Comparison of ENCODE assay signal across 16 cellular contexts in the genomic region with DNA sequence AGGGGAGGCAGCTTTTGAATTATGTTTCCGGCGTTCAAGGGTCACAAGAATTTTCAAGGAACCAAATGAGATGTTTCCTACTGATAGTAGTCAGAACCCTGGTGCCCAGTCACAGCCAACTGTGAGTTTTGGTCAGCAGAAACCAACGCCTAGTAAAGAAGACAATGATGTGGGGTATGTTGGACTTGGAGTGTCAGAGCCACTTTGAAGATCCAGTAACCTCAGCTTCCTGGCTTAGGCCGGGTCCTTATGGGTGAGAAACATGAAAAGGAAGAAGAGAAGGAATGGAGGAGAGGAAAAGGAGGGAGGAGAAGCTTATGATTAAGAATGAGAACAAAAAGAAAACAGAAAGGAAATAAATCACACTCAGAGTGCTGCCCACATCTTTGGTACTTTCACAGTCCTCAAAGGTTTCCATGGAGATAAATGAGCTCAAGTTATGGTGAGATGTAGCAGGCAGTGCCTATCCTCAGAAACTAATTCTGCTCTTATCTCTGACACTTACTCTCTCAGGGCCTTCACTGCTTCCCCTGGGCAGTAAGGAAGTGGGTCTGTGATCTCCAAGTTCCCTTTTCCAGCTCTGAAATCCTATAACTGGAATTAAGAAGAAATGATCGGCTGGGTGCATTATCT. TPM values are rescaled to one million over a fixed set of nuclear protein-coding genes. Genes with fewer than 3 reads are reported as not detected.
A peak's percentile ranks its signal among the peaks of the same experiment; 100 is the strongest.
DNase-seq lines count a peak whose midpoint lies in the region; ATAC-seq and TF ChIP-seq lines count a peak whose summit lies in the region.
"Had no signal": no experiment of that assay in that cellular context is flagged by ENCODE, and none has a peak within 500 bp of the region (broad histone marks: within the 10 kb centered on the region; RNA-seq: fewer than 3 reads in every experiment).

No MANE protein-coding gene starts in this region.

- DNase-seq in activated CD4-positive, alpha-beta T cell treated with anti-CD3 and anti-CD28 coated beads for 48 hours: peak; percentile 40
- no peak for DNase-seq in activated CD4-positive, alpha-beta T cell treated with anti-CD3 and anti-CD28 coated beads for 4 hours
- no peak for DNase-seq in activated T-helper 1 cell treated with anti-CD3 and anti-CD28 coated beads, Interleukin-12 subunit alpha, Interleukin-12 subunit beta, Interleukin-2, Interleukin-4 antibody, amounts not matched to agents 30 ng/mL and 10 ng/mL and 1 ng/mL, durations not matched to agents 14 hours and 24 hours and 36 hours (ENCODE audit: low spot score)
- DNase-seq in neural crest cell (ENCODE audit: low read depth, low spot score) (no peak), MV-4-11 (lab: John Stamatoyannopoulos, UW) (no peak)
- DNase-seq: ACHN, dorsolateral prefrontal cortex, NCI-H446, PC-9, small intestine, trophoblast cell had no signal

- peaks cover 7% of the 10 kb centered on the region for H3K27me3 Mint-ChIP-seq in activated T-helper 1 cell treated with anti-CD3 and anti-CD28 coated beads, Interleukin-12 subunit alpha, Interleukin-12 subunit beta, Interleukin-2, Interleukin-4 antibody, amounts not matched to agents 30 ng/mL and 10 ng/mL and 1 ng/mL, durations not matched to agents 14 hours and 24 hours and 36 hours (ENCODE audit: insufficient read depth)
- H3K27me3 Mint-ChIP-seq in neural crest cell (ENCODE audit: low read depth): peaks cover 75% of the 10 kb centered on the region

- H3K4me3 Mint-ChIP-seq in activated T-helper 1 cell treated with anti-CD3 and anti-CD28 coated beads, Interleukin-12 subunit alpha, Interleukin-12 subunit beta, Interleukin-2, Interleukin-4 antibody, amounts not matched to agents 30 ng/mL and 10 ng/mL and 1 ng/mL, durations not matched to agents 14 hours and 24 hours and 36 hours: peak overlapping the region; percentile 9
- peak overlapping the region; percentile 67 for H3K4me3 Mint-ChIP-seq in neural crest cell

- no peak for TF ChIP-seq POLR2A in gastroesophageal sphincter (IDR thresholded peaks at IDR 0.05)

- no peaks in the 10 kb centered on the region for H3K9me3 ChIP-seq in HEK293 (ENCODE audit: control insufficient read depth, insufficient read depth, low read depth, low read length)
- H3K9me3 ChIP-seq in gastroesophageal sphincter: no peaks in the 10 kb centered on the region
- H3K9me3 ChIP-seq: ascending aorta had no signal

- H3K36me3 ChIP-seq in HEK293 (ENCODE audit: control insufficient read depth in 2 of 2, insufficient read depth in 1 of 2, low read length in 2 of 2): no peaks in the 10 kb centered on the region
- no peaks in the 10 kb centered on the region for H3K36me3 ChIP-seq in gastroesophageal sphincter
- H3K36me3 ChIP-seq: ascending aorta had no signal

- ATAC-seq in GM18519 (IDR thresholded peaks at IDR 0.05; ENCODE audit: low FRiP score, unreplicated experiment) (no peak), gastroesophageal sphincter (no peak)

- H3K27ac ChIP-seq in HEK293 (ENCODE audit: extremely low read depth, low read depth, low read length): no peak overlapping the region
- H3K27ac ChIP-seq in gastroesophageal sphincter: no peak overlapping the region
- H3K27ac ChIP-seq: ascending aorta, PC-9 had no signal

- H3K4me3 ChIP-seq in HEK293 (ENCODE audit: low read depth, low read length) (no peak overlapping the region), gastroesophageal sphincter (no peak overlapping the region)
- H3K4me3 ChIP-seq: ascending aorta, lung, PC-9 had no signal

- no peaks in the 10 kb centered on the region for H3K9me3 Mint-ChIP-seq in activated T-helper 1 cell treated with anti-CD3 and anti-CD28 coated beads, Interleukin-12 subunit alpha, Interleukin-12 subunit beta, Interleukin-2, Interleukin-4 antibody, amounts not matched to agents 30 ng/mL and 10 ng/mL and 1 ng/mL, durations not matched to agents 14 hours and 24 hours and 36 hours
- H3K9me3 Mint-ChIP-seq in neural crest cell: no peaks in the 10 kb centered on the region

- CTCF ChIA-PET in HEK293 (lab: Yijun Ruan, JAX): interaction anchor here (0.6 kb wide), 1 partner anchor 115 kb away, joined by 3 read pairs; no protein-coding TSS in a partner anchor

- no peak for TF ChIP-seq EP300 in gastroesophageal sphincter (IDR thresholded peaks at IDR 0.05)

- H3K27me3 ChIP-seq in gastroesophageal sphincter: peaks cover 58% of the 10 kb centered on the region
- H3K27me3 ChIP-seq: ascending aorta, dorsolateral prefrontal cortex had no signal

- H3K4me1 Mint-ChIP-seq in activated T-helper 1 cell treated with anti-CD3 and anti-CD28 coated beads, Interleukin-12 subunit alpha, Interleukin-12 subunit beta, Interleukin-2, Interleukin-4 antibody, amounts not matched to agents 30 ng/mL and 10 ng/mL and 1 ng/mL, durations not matched to agents 14 hours and 24 hours and 36 hours (ENCODE audit: low read depth): peaks cover 22% of the 10 kb centered on the region
- peaks cover 18% of the 10 kb centered on the region for H3K4me1 Mint-ChIP-seq in neural crest cell

- POLR2A ChIA-PET in HEK293 (lab: Yijun Ruan, JAX): no interaction called here

- H3K4me1 ChIP-seq in HEK293 (ENCODE audit: control insufficient read depth, insufficient read depth, low read length) (no peaks in the 10 kb centered on the region), gastroesophageal sphincter (peaks cover 0 to 22% (median 4%) of the 10 kb centered on the region in 3 donors)

- H3K27ac Mint-ChIP-seq in activated T-helper 1 cell treated with anti-CD3 and anti-CD28 coated beads, Interleukin-12 subunit alpha, Interleukin-12 subunit beta, Interleukin-2, Interleukin-4 antibody, amounts not matched to agents 30 ng/mL and 10 ng/mL and 1 ng/mL, durations not matched to agents 14 hours and 24 hours and 36 hours: peak overlapping the region; percentile 83
- H3K27ac Mint-ChIP-seq in neural crest cell (ENCODE audit: unreplicated experiment): no peak overlapping the region

- TF ChIP-seq CTCF in HEK293 (tag by site-specific recombination; IDR thresholded peaks at IDR 0.05) (no peak), neural crest cell (conservative IDR thresholded peaks at IDR 0.05) (no peak), gastroesophageal sphincter (IDR thresholded peaks at IDR 0.05) (no peak)

- intact Hi-C loops in activated T-helper 1 cell treated with anti-CD3 and anti-CD28 coated beads, Interleukin-12 subunit alpha, Interleukin-12 subunit beta, Interleukin-2, Interleukin-4 antibody, amounts not matched to agents 30 ng/mL and 10 ng/mL and 1 ng/mL, durations not matched to agents 14 hours and 24 hours and 36 hours (cut with micrococcal nuclease): loop anchor here (1.0 to 10.0 kb wide), 6 partner anchors 17 to 1384 kb away; a partner anchor contains a TSS

- WGBS in gastroesophageal sphincter (ENCODE audit: low coverage in 1 of 2), 2 donors: 48 to 83% methylated on average over 2 to 5 of the region's 5 CpGs

- H3K36me3 Mint-ChIP-seq in activated T-helper 1 cell treated with anti-CD3 and anti-CD28 coated beads, Interleukin-12 subunit alpha, Interleukin-12 subunit beta, Interleukin-2, Interleukin-4 antibody, amounts not matched to agents 30 ng/mL and 10 ng/mL and 1 ng/mL, durations not matched to agents 14 hours and 24 hours and 36 hours (ENCODE audit: low read depth): peaks cover 2% of the 10 kb centered on the region
- H3K36me3 Mint-ChIP-seq in neural crest cell (ENCODE audit: low read depth): peaks cover 3% of the 10 kb centered on the region

TF ChIP-seq in HEK293, 187 proteins besides CTCF, POLR2A, EP300 and RAD21:
- TF ChIP-seq PRDM1 (tag by site-specific recombination; IDR thresholded peaks at IDR 0.05) (peak; percentile 35; the same call in 1 of the 2 replicates), GLI2 (tag by site-specific recombination; IDR thresholded peaks at IDR 0.05; ENCODE audit: borderline replicate concordance, low read depth) (no peak)

RNA-seq across cellular contexts. Expression of a gene that starts 2.0 kb away (rescaled TPM):
- total RNA-seq in activated T-helper 1 cell treated with anti-CD3 and anti-CD28 coated beads, Interleukin-12 subunit alpha, Interleukin-12 subunit beta, Interleukin-2, Interleukin-4 antibody, amounts not matched to agents 30 ng/mL and 10 ng/mL and 1 ng/mL, durations not matched to agents 14 hours and 24 hours and 36 hours: 4.1 and 6.1 TPM in 2 replicates
- total RNA-seq in neural crest cell (1.5 and 2.1 TPM in 2 replicates), gastroesophageal sphincter (1 to 10 TPM in 3 of 4 donors, under 1 TPM in 1; 0.67 to 4.0 (median 2.7) TPM)
- total RNA-seq: ascending aorta had no signal
